In the genomic region with DNA sequence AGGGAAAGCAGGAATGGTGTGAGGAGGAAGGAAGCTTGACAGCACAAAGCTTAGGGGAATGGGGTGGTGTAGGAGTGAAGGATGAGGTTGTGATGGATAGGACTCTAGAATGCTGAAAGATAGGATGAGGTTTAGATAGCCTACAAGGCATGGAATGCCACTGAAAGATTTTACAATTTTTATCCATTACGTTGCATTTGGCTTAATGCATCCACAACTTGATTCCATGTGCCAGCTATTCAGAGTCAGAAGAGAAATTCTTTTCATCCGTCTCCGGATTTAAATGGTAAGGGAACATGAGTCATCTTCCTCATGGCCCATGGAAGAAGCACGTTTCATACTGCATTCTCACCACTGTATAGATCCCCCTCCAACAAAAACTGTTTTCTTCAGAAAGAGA, we compare ENCODE assay signal across 1 cellular context.
TF ChIP-seq lines count a peak whose summit lies in the region.

No MANE protein-coding gene starts in this region.

TF ChIP-seq in IMR-90, 13 proteins besides CTCF, POLR2A, EP300 and RAD21 (continued from another document):
- TF ChIP-seq, protein P1, sequence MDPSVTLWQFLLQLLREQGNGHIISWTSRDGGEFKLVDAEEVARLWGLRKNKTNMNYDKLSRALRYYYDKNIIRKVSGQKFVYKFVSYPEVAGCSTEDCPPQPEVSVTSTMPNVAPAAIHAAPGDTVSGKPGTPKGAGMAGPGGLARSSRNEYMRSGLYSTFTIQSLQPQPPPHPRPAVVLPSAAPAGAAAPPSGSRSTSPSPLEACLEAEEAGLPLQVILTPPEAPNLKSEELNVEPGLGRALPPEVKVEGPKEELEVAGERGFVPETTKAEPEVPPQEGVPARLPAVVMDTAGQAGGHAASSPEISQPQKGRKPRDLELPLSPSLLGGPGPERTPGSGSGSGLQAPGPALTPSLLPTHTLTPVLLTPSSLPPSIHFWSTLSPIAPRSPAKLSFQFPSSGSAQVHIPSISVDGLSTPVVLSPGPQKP (IDR thresholded peaks at IDR 0.05; ENCODE audit: borderline replicate concordance, low read depth, low read length), result no peak
- TF ChIP-seq FOS (IDR thresholded peaks at IDR 0.05; ENCODE audit: low read depth, low read length), result 0 out of 2 replicates have a peak, but pooled peaks have one; percentile 42
- TF ChIP-seq, protein P2, sequence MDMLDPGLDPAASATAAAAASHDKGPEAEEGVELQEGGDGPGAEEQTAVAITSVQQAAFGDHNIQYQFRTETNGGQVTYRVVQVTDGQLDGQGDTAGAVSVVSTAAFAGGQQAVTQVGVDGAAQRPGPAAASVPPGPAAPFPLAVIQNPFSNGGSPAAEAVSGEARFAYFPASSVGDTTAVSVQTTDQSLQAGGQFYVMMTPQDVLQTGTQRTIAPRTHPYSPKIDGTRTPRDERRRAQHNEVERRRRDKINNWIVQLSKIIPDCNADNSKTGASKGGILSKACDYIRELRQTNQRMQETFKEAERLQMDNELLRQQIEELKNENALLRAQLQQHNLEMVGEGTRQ (IDR thresholded peaks at IDR 0.05; ENCODE audit: low read depth, low read length), result no peak
